Comparison of ENCODE assay signal across 15 cellular contexts in the genomic region with DNA sequence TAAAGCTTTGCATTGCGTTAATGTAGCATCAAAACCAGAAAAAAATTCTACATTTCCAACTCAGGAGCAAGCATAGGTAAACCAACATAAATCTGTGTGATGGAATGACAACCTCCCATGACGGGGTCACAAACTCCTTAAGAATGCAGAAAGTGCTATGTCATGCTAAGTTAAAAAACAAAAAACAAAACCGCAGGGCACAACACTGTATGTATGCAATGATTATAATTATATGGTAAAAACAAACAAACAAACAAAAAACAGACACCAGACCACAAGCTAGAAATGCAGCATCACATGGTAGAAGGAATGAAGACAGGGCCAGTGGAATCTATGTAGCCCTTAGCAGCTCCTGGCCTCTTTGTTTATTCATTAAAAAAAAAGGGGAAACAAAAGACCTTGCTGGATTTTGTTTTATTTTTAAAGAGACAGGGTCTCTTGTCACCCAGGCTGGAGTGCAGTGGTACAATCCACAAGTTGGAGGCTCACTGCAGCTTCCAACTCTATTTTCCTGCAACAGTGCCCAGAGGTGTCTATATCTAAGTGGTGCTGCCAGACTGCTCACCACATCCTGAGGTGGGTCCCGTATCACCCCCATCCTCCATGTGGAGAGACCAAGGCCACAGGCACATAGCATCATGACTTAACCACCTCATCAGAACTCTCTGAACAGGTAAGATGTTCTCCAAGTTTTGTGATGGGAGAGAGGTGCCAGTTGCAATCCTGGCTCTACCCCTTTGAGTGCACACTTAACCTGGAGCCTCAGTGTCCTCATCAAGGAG.
DNase-seq lines count a peak whose midpoint lies in the region; ATAC-seq and TF ChIP-seq lines count a peak whose summit lies in the region.
"Had no signal": no experiment of that assay in that cellular context is flagged by ENCODE, and none has a peak within 500 bp of the region (broad histone marks: within the 10 kb centered on the region; RNA-seq: fewer than 3 reads in every experiment).

No MANE protein-coding gene starts in this region.

- H3K4me2 ChIP-seq in BLaER1 treated with 17β-estradiol and CSF1 and Interleukin-3, amounts not matched to agents 10 nM and 100 nM, result peak overlapping the region; percentile 69 to 96 (median 92)
- no peak overlapping the region for H3K4me2 ChIP-seq in H9 (ENCODE audit: insufficient read depth, insufficient read length, low read length)

- H3K56ac ChIP-seq in H9 (ENCODE audit: insufficient read length, low read depth, low read length), result no peak overlapping the region

- H3K79me2 ChIP-seq in H9 (ENCODE audit: insufficient read depth, low read length), result no peaks in the 10 kb centered on the region

- no peak overlapping the region for H3T11ph ChIP-seq in H9 (ENCODE audit: low read length)

- H2BK120ac ChIP-seq in H9 (ENCODE audit: low read depth, low read length, poor library complexity, severe bottlenecking), result no peak overlapping the region

- H3K4ac ChIP-seq in H9 (ENCODE audit: low read depth, low read length), result no peak overlapping the region

- H3K14ac ChIP-seq in H9 (ENCODE audit: insufficient read depth, low read length), result no peak overlapping the region

- peaks cover 57 to 84% (median 70%) of the 10 kb centered on the region in 10 experiments for H3K4me1 ChIP-seq in BLaER1 treated with 17β-estradiol and CSF1 and Interleukin-3, amounts not matched to agents 10 nM and 100 nM
- H3K4me1 ChIP-seq in H9 (ENCODE audit: insufficient read depth, low read length) (peaks cover 4% of the 10 kb centered on the region; the same call in 1 of the 2 replicates), adipocyte (ENCODE audit: control insufficient read depth, insufficient read depth, low read length) (peaks cover 46% of the 10 kb centered on the region), suprapubic skin (peaks cover 33% of the 10 kb centered on the region), colonic mucosa (peaks cover 5% of the 10 kb centered on the region)

- DNase-seq in H9 (no peak), adipocyte (ENCODE audit: low read depth) (peak; percentile 38), NCI-H82 (lab: John Stamatoyannopoulos, UW) (no peak), suprapubic skin (ENCODE audit: low spot score in 2 of 2) (no peak), colonic mucosa (no peak)
- peak in 2 of 10 donors; percentile 38 to 60 for DNase-seq in naive thymus-derived CD8-positive, alpha-beta T cell
- DNase-seq: activated CD4-positive, alpha-beta T cell treated with anti-CD3 and anti-CD28 coated beads for 1 hour; activated naive CD4-positive, alpha-beta T cell treated with anti-CD3 and anti-CD28 coated beads, Interleukin-2, amount 50 U/mL, for 16 hours; BE2C; mesendoderm; NCI-H1048 had no signal

- no peak overlapping the region for H2AFZ ChIP-seq in H9 (ENCODE audit: low read length)

- peak overlapping the region in 7 of 11 experiments; percentile 87 to 93 (median 88); a peak in 14 of 22 replicates for H3K27ac ChIP-seq in BLaER1 treated with 17β-estradiol and CSF1 and Interleukin-3, amounts not matched to agents 10 nM and 100 nM
- H3K27ac ChIP-seq in H9 (ENCODE audit: insufficient read length, low read depth, low read length), result no peak overlapping the region
- H3K27ac ChIP-seq in suprapubic skin, result no peak overlapping the region
- no peak overlapping the region for H3K27ac ChIP-seq in colonic mucosa
- H3K27ac ChIP-seq: prostate gland had no signal

- POLR2A ChIA-PET in naive thymus-derived CD8-positive, alpha-beta T cell (lab: Charles Lee), result interaction anchor here (0.5 to 2.5 kb wide), 8 partner anchors 9 to 197 kb away, joined by 3 to 13 read pairs (median 4); no protein-coding TSS in a partner anchor

- intact Hi-C loops in colonic mucosa (cut with DNase I), result no loop called here

- H3K9me3 Mint-ChIP-seq in H9, result no peaks in the 10 kb centered on the region
- no peaks in the 10 kb centered on the region for H3K9me3 Mint-ChIP-seq in naive thymus-derived CD8-positive, alpha-beta T cell

- peaks cover 23 to 48% (median 41%) of the 10 kb centered on the region in 11 experiments for H3K36me3 ChIP-seq in BLaER1 treated with 17β-estradiol and CSF1 and Interleukin-3, amounts not matched to agents 10 nM and 100 nM
- H3K36me3 ChIP-seq in adipocyte (ENCODE audit: control insufficient read depth, insufficient read depth, low read length, severe bottlenecking) (peaks cover 8% of the 10 kb centered on the region), suprapubic skin (peaks cover 17% of the 10 kb centered on the region), colonic mucosa (no peaks in the 10 kb centered on the region)
- H3K36me3 ChIP-seq: prostate gland had no signal

- TF ChIP-seq CTCF in H9 (conservative IDR thresholded peaks at IDR 0.05) (no peak), suprapubic skin (IDR thresholded peaks at IDR 0.05) (no peak), colonic mucosa (IDR thresholded peaks at IDR 0.05) (no peak)

- H3K9me3 ChIP-seq in BLaER1 treated with 17β-estradiol and CSF1 and Interleukin-3, amounts not matched to agents 10 nM and 100 nM (replicated peaks in 1 of 11), result no peaks in the 10 kb centered on the region
- H3K9me3 ChIP-seq in H9 (ENCODE audit: control insufficient read depth, low read depth, low read length) (no peaks in the 10 kb centered on the region), adipocyte (ENCODE audit: control insufficient read depth, low read length) (no peaks in the 10 kb centered on the region), suprapubic skin (no peaks in the 10 kb centered on the region), colonic mucosa (no peaks in the 10 kb centered on the region)
- H3K9me3 ChIP-seq: BE2C, prostate gland had no signal

- no peaks in the 10 kb centered on the region for H3K23me2 ChIP-seq in H9 (ENCODE audit: insufficient read length, low read depth, low read length, poor library complexity, severe bottlenecking)

- H3K23ac ChIP-seq in H9 (ENCODE audit: insufficient read length, low read depth, low read length), result no peak overlapping the region

- H2BK15ac ChIP-seq in H9 (ENCODE audit: low read depth, low read length), result no peak overlapping the region

- no peak overlapping the region for H2AK5ac ChIP-seq in H9 (ENCODE audit: insufficient read length, low read length)

- ATAC-seq in naive thymus-derived CD8-positive, alpha-beta T cell, result peak; percentile 48 to 55
- no peak for ATAC-seq in HG02970 (IDR thresholded peaks at IDR 0.05; ENCODE audit: low FRiP score, unreplicated experiment)
- ATAC-seq: HCT116 had no signal

- no peak overlapping the region for H3K4me3 ChIP-seq in BLaER1 treated with 17β-estradiol and CSF1 and Interleukin-3, amounts not matched to agents 10 nM and 100 nM
- H3K4me3 ChIP-seq in adipocyte (ENCODE audit: low read length) (no peak overlapping the region), suprapubic skin (no peak overlapping the region), colonic mucosa (no peak overlapping the region)
- H3K4me3 ChIP-seq: prostate gland had no signal

- H3K27me3 Mint-ChIP-seq in H9 (ENCODE audit: low read depth), result no peaks in the 10 kb centered on the region
- no peaks in the 10 kb centered on the region for H3K27me3 Mint-ChIP-seq in naive thymus-derived CD8-positive, alpha-beta T cell

- no peak overlapping the region for H2BK5ac ChIP-seq in H9 (ENCODE audit: insufficient read length, low read length)

- peak overlapping the region in 2 of 3 experiments; percentile 70 to 84; a peak in 3 of 7 replicates for H3K27ac Mint-ChIP-seq in H9
- H3K27ac Mint-ChIP-seq in naive thymus-derived CD8-positive, alpha-beta T cell, result peak overlapping the region; percentile 76 to 94 (median 84)

- TF ChIP-seq EP300 in suprapubic skin (IDR thresholded peaks at IDR 0.05), result no peak

- no peak overlapping the region for H2BK12ac ChIP-seq in H9 (ENCODE audit: insufficient read length, low read depth, low read length)

- H4K5ac ChIP-seq in H9 (ENCODE audit: insufficient read length, low read depth, low read length), result no peak overlapping the region

- H4K91ac ChIP-seq in H9 (ENCODE audit: insufficient read length, low read depth, low read length), result no peak overlapping the region

- no peaks in the 10 kb centered on the region for H3K27me3 ChIP-seq in BLaER1 treated with 17β-estradiol and CSF1 and Interleukin-3, amounts not matched to agents 10 nM and 100 nM
- H3K27me3 ChIP-seq in H9 (ENCODE audit: insufficient read depth, low read length) (no peaks in the 10 kb centered on the region), adipocyte (replicated peaks; ENCODE audit: control insufficient read depth, insufficient read depth, low read length) (no peaks in the 10 kb centered on the region), suprapubic skin (no peaks in the 10 kb centered on the region), colonic mucosa (no peaks in the 10 kb centered on the region)
- H3K27me3 ChIP-seq: BE2C had no signal

- no peaks in the 10 kb centered on the region for H3K79me1 ChIP-seq in H9 (ENCODE audit: insufficient read depth, low read depth, low read length, poor library complexity, severe bottlenecking)

- H3K4me1 Mint-ChIP-seq in H9, result peaks cover 23 to 25% of the 10 kb centered on the region in 2 experiments
- peaks cover 44 to 97% (median 91%) of the 10 kb centered on the region in 4 donors for H3K4me1 Mint-ChIP-seq in naive thymus-derived CD8-positive, alpha-beta T cell

- no peak overlapping the region for H3K4me3 Mint-ChIP-seq in H9
- H3K4me3 Mint-ChIP-seq in naive thymus-derived CD8-positive, alpha-beta T cell, result peak overlapping the region in 7 of 10 donors; percentile 41 to 79 (median 65)

- H2BK20ac ChIP-seq in H9 (ENCODE audit: low read depth, low read length, poor library complexity, severe bottlenecking), result no peak overlapping the region

- H4K8ac ChIP-seq in H9 (replicated peaks; ENCODE audit: insufficient read length, low read depth, low read length), result no peak overlapping the region

- H3K9ac ChIP-seq in BLaER1 treated with 17β-estradiol and CSF1 and Interleukin-3, amounts not matched to agents 10 nM and 100 nM, result peak overlapping the region in 5 of 11 experiments; percentile 2 to 46 (median 36); a peak in 5 of 22 replicates
- no peak overlapping the region for H3K9ac ChIP-seq in H9 (ENCODE audit: extremely low read depth, insufficient read length, low read length)
- no peak overlapping the region for H3K9ac ChIP-seq in adipocyte (ENCODE audit: low read length)
- H3K9ac ChIP-seq in colonic mucosa (ENCODE audit: low read depth in 2 of 2, low read length in 2 of 2), result no peak overlapping the region

- H3K18ac ChIP-seq in H9 (ENCODE audit: insufficient read length, low read depth, low read length), result no peak overlapping the region

- TF ChIP-seq POLR2A in suprapubic skin (IDR thresholded peaks at IDR 0.05), result no peak

- no CpG with 5 or more reads among the region's 4 CpGs for WGBS in H9 (ENCODE audit: extremely low coverage, insufficient read length, low lambda C conversion rate)
- WGBS in suprapubic skin, result 90% methylated on average over 3 of the region's 4 CpGs

- peaks cover 0 to 63% (median 0%) of the 10 kb centered on the region in 11 experiments; a peak in 10 of 22 replicates for H4K20me1 ChIP-seq in BLaER1 treated with 17β-estradiol and CSF1 and Interleukin-3, amounts not matched to agents 10 nM and 100 nM
- no peaks in the 10 kb centered on the region for H4K20me1 ChIP-seq in H9 (ENCODE audit: control insufficient read depth, insufficient read depth, insufficient read length)

- H3K36me3 Mint-ChIP-seq in H9 (ENCODE audit: insufficient read depth in 1 of 3, low read depth in 3 of 3), result peaks cover 6 to 11% (median 7%) of the 10 kb centered on the region in 3 experiments
- H3K36me3 Mint-ChIP-seq in naive thymus-derived CD8-positive, alpha-beta T cell, result peaks cover 4 to 47% (median 10%) of the 10 kb centered on the region in 3 donors

Comparison
In these comparisons a context has a peak if more than half of its experiments do, and no peak if none do; other contexts are left out.
1. H3K27ac ChIP-seq: peak in BLaER1 treated with 17β-estradiol and CSF1 and Interleukin-3, amounts not matched to agents 10 nM and 100 nM (7 of 11); none in H9 (single experiment), suprapubic skin (single experiment) and colonic mucosa (single experiment).
2. H3K4me3 Mint-ChIP-seq: peak in naive thymus-derived CD8-positive, alpha-beta T cell (7 of 10); none in H9 (0 of 2).